ENCODE assay signal across 1 cellular context in the genomic region with DNA sequence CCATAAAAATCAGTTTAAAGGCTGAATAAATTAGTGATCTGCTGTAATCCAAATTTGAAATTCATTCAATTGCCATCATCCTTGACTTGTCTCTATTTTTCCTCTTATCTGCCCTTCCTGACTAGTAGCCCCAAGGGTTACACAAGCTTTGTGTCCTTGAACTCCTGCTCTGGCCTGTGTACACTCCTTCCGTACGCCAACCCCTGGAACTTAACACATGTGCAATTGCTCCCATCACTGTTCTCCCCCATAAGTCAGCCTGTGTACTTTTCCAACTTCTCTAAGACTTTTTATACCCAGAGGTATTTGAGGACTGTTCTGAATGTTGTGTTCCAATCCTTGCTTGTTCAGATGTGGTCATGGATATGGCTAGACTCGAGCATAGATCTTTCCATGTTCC.
TF ChIP-seq lines count a peak whose summit lies in the region.

No MANE protein-coding gene starts in this region.

TF ChIP-seq in HepG2, 621 proteins besides CTCF, POLR2A, EP300 and RAD21 (continued from another document and continues in another):
- TF ChIP-seq, protein P1, sequence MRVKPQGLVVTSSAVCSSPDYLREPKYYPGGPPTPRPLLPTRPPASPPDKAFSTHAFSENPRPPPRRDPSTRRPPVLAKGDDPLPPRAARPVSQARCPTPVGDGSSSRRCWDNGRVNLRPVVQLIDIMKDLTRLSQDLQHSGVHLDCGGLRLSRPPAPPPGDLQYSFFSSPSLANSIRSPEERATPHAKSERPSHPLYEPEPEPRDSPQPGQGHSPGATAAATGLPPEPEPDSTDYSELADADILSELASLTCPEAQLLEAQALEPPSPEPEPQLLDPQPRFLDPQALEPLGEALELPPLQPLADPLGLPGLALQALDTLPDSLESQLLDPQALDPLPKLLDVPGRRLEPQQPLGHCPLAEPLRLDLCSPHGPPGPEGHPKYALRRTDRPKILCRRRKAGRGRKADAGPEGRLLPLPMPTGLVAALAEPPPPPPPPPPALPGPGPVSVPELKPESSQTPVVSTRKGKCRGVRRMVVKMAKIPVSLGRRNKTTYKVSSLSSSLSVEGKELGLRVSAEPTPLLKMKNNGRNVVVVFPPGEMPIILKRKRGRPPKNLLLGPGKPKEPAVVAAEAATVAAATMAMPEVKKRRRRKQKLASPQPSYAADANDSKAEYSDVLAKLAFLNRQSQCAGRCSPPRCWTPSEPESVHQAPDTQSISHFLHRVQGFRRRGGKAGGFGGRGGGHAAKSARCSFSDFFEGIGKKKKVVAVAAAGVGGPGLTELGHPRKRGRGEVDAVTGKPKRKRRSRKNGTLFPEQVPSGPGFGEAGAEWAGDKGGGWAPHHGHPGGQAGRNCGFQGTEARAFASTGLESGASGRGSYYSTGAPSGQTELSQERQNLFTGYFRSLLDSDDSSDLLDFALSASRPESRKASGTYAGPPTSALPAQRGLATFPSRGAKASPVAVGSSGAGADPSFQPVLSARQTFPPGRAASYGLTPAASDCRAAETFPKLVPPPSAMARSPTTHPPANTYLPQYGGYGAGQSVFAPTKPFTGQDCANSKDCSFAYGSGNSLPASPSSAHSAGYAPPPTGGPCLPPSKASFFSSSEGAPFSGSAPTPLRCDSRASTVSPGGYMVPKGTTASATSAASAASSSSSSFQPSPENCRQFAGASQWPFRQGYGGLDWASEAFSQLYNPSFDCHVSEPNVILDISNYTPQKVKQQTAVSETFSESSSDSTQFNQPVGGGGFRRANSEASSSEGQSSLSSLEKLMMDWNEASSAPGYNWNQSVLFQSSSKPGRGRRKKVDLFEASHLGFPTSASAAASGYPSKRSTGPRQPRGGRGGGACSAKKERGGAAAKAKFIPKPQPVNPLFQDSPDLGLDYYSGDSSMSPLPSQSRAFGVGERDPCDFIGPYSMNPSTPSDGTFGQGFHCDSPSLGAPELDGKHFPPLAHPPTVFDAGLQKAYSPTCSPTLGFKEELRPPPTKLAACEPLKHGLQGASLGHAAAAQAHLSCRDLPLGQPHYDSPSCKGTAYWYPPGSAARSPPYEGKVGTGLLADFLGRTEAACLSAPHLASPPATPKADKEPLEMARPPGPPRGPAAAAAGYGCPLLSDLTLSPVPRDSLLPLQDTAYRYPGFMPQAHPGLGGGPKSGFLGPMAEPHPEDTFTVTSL (CRISPR knock-in tag; IDR thresholded peaks at IDR 0.05; ENCODE audit: borderline replicate concordance), result peak; percentile 85; the same call in 1 of the 2 replicates
- peak; percentile 30; the same call in 1 of the 2 replicates for TF ChIP-seq IRF2 (CRISPR knock-in tag; IDR thresholded peaks at IDR 0.05)
- no peak for TF ChIP-seq ZNF674 (CRISPR knock-in tag; IDR thresholded peaks at IDR 0.05; ENCODE audit: low read depth)
- TF ChIP-seq NR2F2 (IDR thresholded peaks at IDR 0.05; ENCODE audit: borderline replicate concordance, low read depth), result peak; percentile 87
- TF ChIP-seq ZNF20 (CRISPR knock-in tag; IDR thresholded peaks at IDR 0.05), result no peak
- TF ChIP-seq FOXA1 (IDR thresholded peaks at IDR 0.05), result no peak
- TF ChIP-seq FOXA1 (CRISPR knock-in tag; IDR thresholded peaks at IDR 0.05), result peak; percentile 95
- no peak for TF ChIP-seq PRMT3 (CRISPR knock-in tag; IDR thresholded peaks at IDR 0.05; ENCODE audit: borderline replicate concordance, low read depth)
- peak; percentile 35; the same call in 1 of the 2 replicates for TF ChIP-seq ZFP36L1 (CRISPR knock-in tag; IDR thresholded peaks at IDR 0.05)
- no peak for TF ChIP-seq ZNF570 (CRISPR knock-in tag; IDR thresholded peaks at IDR 0.05; ENCODE audit: borderline replicate concordance)
- peak; percentile 94 for TF ChIP-seq TRIM24 (CRISPR knock-in tag; IDR thresholded peaks at IDR 0.05)
- no peak for TF ChIP-seq KLF12 (CRISPR knock-in tag; IDR thresholded peaks at IDR 0.05; ENCODE audit: borderline replicate concordance)
- TF ChIP-seq HOMEZ (CRISPR knock-in tag; IDR thresholded peaks at IDR 0.05; ENCODE audit: low read depth), result peak; percentile 80; the same call in 1 of the 2 replicates
- TF ChIP-seq, protein P2, sequence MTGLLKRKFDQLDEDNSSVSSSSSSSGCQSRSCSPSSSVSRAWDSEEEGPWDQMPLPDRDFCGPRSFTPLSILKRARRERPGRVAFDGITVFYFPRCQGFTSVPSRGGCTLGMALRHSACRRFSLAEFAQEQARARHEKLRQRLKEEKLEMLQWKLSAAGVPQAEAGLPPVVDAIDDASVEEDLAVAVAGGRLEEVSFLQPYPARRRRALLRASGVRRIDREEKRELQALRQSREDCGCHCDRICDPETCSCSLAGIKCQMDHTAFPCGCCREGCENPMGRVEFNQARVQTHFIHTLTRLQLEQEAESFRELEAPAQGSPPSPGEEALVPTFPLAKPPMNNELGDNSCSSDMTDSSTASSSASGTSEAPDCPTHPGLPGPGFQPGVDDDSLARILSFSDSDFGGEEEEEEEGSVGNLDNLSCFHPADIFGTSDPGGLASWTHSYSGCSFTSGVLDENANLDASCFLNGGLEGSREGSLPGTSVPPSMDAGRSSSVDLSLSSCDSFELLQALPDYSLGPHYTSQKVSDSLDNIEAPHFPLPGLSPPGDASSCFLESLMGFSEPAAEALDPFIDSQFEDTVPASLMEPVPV (CRISPR knock-in tag; IDR thresholded peaks at IDR 0.05), result no peak
- no peak for TF ChIP-seq MLX (CRISPR knock-in tag; IDR thresholded peaks at IDR 0.05)
- TF ChIP-seq U2AF2 (IDR thresholded peaks at IDR 0.05; ENCODE audit: low read depth, low read length), result no peak
- TF ChIP-seq DNMT3B (CRISPR knock-in tag; conservative IDR thresholded peaks at IDR 0.05), result no peak
- peak; percentile 59; the same call in 1 of the 2 replicates for TF ChIP-seq IKZF5 (CRISPR knock-in tag; IDR thresholded peaks at IDR 0.05)
- peak; percentile 99 for TF ChIP-seq ZNF264 (CRISPR knock-in tag; IDR thresholded peaks at IDR 0.05)
- TF ChIP-seq HDAC2 (CRISPR knock-in tag; IDR thresholded peaks at IDR 0.05), result 0 out of 2 replicates have a peak, but pooled peaks have one; percentile 34
- no peak for TF ChIP-seq ZNF33A (CRISPR knock-in tag; IDR thresholded peaks at IDR 0.05; ENCODE audit: borderline replicate concordance)
- no peak for TF ChIP-seq MED8 (CRISPR knock-in tag; IDR thresholded peaks at IDR 0.05; ENCODE audit: insufficient replicate concordance)
- TF ChIP-seq SOX13 (IDR thresholded peaks at IDR 0.05), result 0 out of 2 replicates have a peak, but pooled peaks have one; percentile 9
- TF ChIP-seq SOX13 (CRISPR knock-in tag; conservative IDR thresholded peaks at IDR 0.05 in 1 of 2, IDR thresholded peaks at IDR 0.05 in 1 of 2), result peak in 1 of 2 experiments; percentile 54; a peak in 1 of 4 replicates
- TF ChIP-seq KAT2B (IDR thresholded peaks at IDR 0.05; ENCODE audit: borderline replicate concordance, low read depth, low read length), result no peak
- TF ChIP-seq MAF1 (CRISPR knock-in tag; IDR thresholded peaks at IDR 0.05; ENCODE audit: borderline replicate concordance), result no peak
- no peak for TF ChIP-seq ZNF510 (CRISPR knock-in tag; IDR thresholded peaks at IDR 0.05; ENCODE audit: low read depth)
- no peak for TF ChIP-seq NFATC3 (CRISPR knock-in tag; IDR thresholded peaks at IDR 0.05)
- TF ChIP-seq, protein P3, sequence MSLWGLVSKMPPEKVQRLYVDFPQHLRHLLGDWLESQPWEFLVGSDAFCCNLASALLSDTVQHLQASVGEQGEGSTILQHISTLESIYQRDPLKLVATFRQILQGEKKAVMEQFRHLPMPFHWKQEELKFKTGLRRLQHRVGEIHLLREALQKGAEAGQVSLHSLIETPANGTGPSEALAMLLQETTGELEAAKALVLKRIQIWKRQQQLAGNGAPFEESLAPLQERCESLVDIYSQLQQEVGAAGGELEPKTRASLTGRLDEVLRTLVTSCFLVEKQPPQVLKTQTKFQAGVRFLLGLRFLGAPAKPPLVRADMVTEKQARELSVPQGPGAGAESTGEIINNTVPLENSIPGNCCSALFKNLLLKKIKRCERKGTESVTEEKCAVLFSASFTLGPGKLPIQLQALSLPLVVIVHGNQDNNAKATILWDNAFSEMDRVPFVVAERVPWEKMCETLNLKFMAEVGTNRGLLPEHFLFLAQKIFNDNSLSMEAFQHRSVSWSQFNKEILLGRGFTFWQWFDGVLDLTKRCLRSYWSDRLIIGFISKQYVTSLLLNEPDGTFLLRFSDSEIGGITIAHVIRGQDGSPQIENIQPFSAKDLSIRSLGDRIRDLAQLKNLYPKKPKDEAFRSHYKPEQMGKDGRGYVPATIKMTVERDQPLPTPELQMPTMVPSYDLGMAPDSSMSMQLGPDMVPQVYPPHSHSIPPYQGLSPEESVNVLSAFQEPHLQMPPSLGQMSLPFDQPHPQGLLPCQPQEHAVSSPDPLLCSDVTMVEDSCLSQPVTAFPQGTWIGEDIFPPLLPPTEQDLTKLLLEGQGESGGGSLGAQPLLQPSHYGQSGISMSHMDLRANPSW (CRISPR knock-in tag; IDR thresholded peaks at IDR 0.05; ENCODE audit: borderline replicate concordance), result no peak
- TF ChIP-seq ZSCAN25 (CRISPR knock-in tag; IDR thresholded peaks at IDR 0.05), result no peak
- TF ChIP-seq YEATS4 (CRISPR knock-in tag; IDR thresholded peaks at IDR 0.05; ENCODE audit: borderline replicate concordance), result 0 out of 2 replicates have a peak, but pooled peaks have one; percentile 55
- no peak for TF ChIP-seq ZNF678 (CRISPR knock-in tag; IDR thresholded peaks at IDR 0.05)
- 0 out of 2 replicates have a peak, but pooled peaks have one; percentile 29 for TF ChIP-seq MLXIP (CRISPR knock-in tag; IDR thresholded peaks at IDR 0.05; ENCODE audit: borderline replicate concordance)
- TF ChIP-seq HMG20A (CRISPR knock-in tag; IDR thresholded peaks at IDR 0.05; ENCODE audit: borderline replicate concordance), result peak; percentile 87
- TF ChIP-seq, protein P4, sequence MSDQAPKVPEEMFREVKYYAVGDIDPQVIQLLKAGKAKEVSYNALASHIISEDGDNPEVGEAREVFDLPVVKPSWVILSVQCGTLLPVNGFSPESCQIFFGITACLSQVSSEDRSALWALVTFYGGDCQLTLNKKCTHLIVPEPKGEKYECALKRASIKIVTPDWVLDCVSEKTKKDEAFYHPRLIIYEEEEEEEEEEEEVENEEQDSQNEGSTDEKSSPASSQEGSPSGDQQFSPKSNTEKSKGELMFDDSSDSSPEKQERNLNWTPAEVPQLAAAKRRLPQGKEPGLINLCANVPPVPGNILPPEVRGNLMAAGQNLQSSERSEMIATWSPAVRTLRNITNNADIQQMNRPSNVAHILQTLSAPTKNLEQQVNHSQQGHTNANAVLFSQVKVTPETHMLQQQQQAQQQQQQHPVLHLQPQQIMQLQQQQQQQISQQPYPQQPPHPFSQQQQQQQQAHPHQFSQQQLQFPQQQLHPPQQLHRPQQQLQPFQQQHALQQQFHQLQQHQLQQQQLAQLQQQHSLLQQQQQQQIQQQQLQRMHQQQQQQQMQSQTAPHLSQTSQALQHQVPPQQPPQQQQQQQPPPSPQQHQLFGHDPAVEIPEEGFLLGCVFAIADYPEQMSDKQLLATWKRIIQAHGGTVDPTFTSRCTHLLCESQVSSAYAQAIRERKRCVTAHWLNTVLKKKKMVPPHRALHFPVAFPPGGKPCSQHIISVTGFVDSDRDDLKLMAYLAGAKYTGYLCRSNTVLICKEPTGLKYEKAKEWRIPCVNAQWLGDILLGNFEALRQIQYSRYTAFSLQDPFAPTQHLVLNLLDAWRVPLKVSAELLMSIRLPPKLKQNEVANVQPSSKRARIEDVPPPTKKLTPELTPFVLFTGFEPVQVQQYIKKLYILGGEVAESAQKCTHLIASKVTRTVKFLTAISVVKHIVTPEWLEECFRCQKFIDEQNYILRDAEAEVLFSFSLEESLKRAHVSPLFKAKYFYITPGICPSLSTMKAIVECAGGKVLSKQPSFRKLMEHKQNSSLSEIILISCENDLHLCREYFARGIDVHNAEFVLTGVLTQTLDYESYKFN (CRISPR knock-in tag; conservative IDR thresholded peaks at IDR 0.05), result peak; percentile 74
- TF ChIP-seq RXRB (CRISPR knock-in tag; IDR thresholded peaks at IDR 0.05; ENCODE audit: borderline replicate concordance), result peak; percentile 83
- TF ChIP-seq ZNF766 (CRISPR knock-in tag; IDR thresholded peaks at IDR 0.05; ENCODE audit: borderline replicate concordance), result no peak
- TF ChIP-seq FOXP1 (IDR thresholded peaks at IDR 0.05), result no peak; the same call in 1 of the 2 replicates
- TF ChIP-seq FOXP1 (CRISPR knock-in tag; IDR thresholded peaks at IDR 0.05), result peak; percentile 59
